Comparison of ENCODE assay signal across 23 cellular contexts in genomic region chr7:2818653-2819052, GRCh38. TPM values are rescaled to one million over a fixed set of nuclear protein-coding genes. Genes with fewer than 3 reads are reported as not detected.
DNase-seq lines count a peak whose midpoint lies in the region; ATAC-seq, FAIRE-seq and TF ChIP-seq lines count a peak whose summit lies in the region.
"Had no signal": no experiment of that assay in that cellular context is flagged by ENCODE, and none has a peak within 500 bp of the region (broad histone marks: within the 10 kb centered on the region; RNA-seq: fewer than 3 reads in every experiment).

No MANE protein-coding gene starts in this region.

- no peak for DNase-seq in H9
- no peak for DNase-seq in PC-9
- no peak for DNase-seq in smooth muscle cell (lab: John Stamatoyannopoulos, UW; ENCODE audit: unreplicated experiment)
- no peak for DNase-seq in NCI-H2081 (lab: John Stamatoyannopoulos, UW)
- no peak for DNase-seq in GM12891 (ENCODE audit: insufficient read length, low spot score)
- DNase-seq: activated CD4-positive, alpha-beta T cell treated with anti-CD3 and anti-CD28 coated beads for 4 hours; activated effector memory CD4-positive, alpha-beta T cell treated with Interleukin-2 at 50 U/mL for 16 hours; activated naive CD8-positive, alpha-beta T cell treated with anti-CD3 and anti-CD28 coated beads, Interleukin-2, amount 50 U/mL, for 24 hours; brain microvascular endothelial cell; DND-41; H7; naive B cell; NCI-H1417 treated with DMSO at 0.1 percent for 48 hours; NCI-H524; pancreas; T-helper 1 cell; tibial artery had no signal

- H2AK5ac ChIP-seq in H9 (ENCODE audit: insufficient read length, low read length): no peak overlapping the region

- H4K20me1 ChIP-seq in H9 (ENCODE audit: control insufficient read depth, insufficient read depth, insufficient read length): peaks cover 3% of the 10 kb centered on the region
- no peaks in the 10 kb centered on the region for H4K20me1 ChIP-seq in PC-9 (ENCODE audit: insufficient read depth)
- peaks cover 36% of the 10 kb centered on the region for H4K20me1 ChIP-seq in smooth muscle cell (ENCODE audit: low read depth)

- H3K79me2 ChIP-seq in H9 (ENCODE audit: insufficient read depth, low read length) (peaks cover 42% of the 10 kb centered on the region; the same call in 1 of the 2 replicates), PC-9 (ENCODE audit: low read depth) (peaks cover 93% of the 10 kb centered on the region), smooth muscle cell (ENCODE audit: low read depth) (peaks cover 75% of the 10 kb centered on the region)

- POLR2A ChIA-PET in PC-9 (lab: Charles Lee; ENCODE audit: unreplicated experiment): no interaction called here

- TF ChIP-seq POLR2A in GM12891 (IDR thresholded peaks at IDR 0.05; ENCODE audit: low read depth, low read length): no peak

- H3K36me3 ChIP-seq in PC-9 (ENCODE audit: low read depth) (no peaks in the 10 kb centered on the region), iPS-15b (ENCODE audit: control insufficient read depth, insufficient read depth, low read length) (no peaks in the 10 kb centered on the region), smooth muscle cell (ENCODE audit: low read depth) (no peaks in the 10 kb centered on the region)
- H3K36me3 ChIP-seq: brain microvascular endothelial cell, pancreas, right lobe of liver, tibial artery had no signal

- no peak overlapping the region for H3K18ac ChIP-seq in H9 (ENCODE audit: insufficient read length, low read depth, low read length)

- H2AFZ ChIP-seq in H9 (ENCODE audit: low read length): no peak overlapping the region
- H2AFZ ChIP-seq in PC-9: no peak overlapping the region
- H2AFZ ChIP-seq in smooth muscle cell (ENCODE audit: low read depth): no peak overlapping the region

- H3K4me1 Mint-ChIP-seq in H9: peaks cover 77 to 80% of the 10 kb centered on the region in 2 experiments

- H3K79me1 ChIP-seq in H9 (ENCODE audit: insufficient read depth, low read depth, low read length, poor library complexity, severe bottlenecking): peaks cover 11% of the 10 kb centered on the region

- H3K9ac ChIP-seq in H9 (ENCODE audit: extremely low read depth, insufficient read length, low read length) (no peak overlapping the region), iPS-15b (ENCODE audit: low read depth, low read length) (peak overlapping the region; percentile 14), smooth muscle cell (ENCODE audit: low read depth) (no peak overlapping the region)

- no peak overlapping the region for H3T11ph ChIP-seq in H9 (ENCODE audit: low read length)

- H2BK12ac ChIP-seq in H9 (ENCODE audit: insufficient read length, low read depth, low read length): no peak overlapping the region

- H3K27ac ChIP-seq in H9 (ENCODE audit: insufficient read length, low read depth, low read length): no peak overlapping the region
- H3K27ac ChIP-seq in PC-9: peak overlapping the region; percentile 95; the same call in 1 of the 2 replicates
- peak overlapping the region; percentile 95 for H3K27ac ChIP-seq in smooth muscle cell (ENCODE audit: low read depth)
- H3K27ac ChIP-seq: brain microvascular endothelial cell, pancreas, tibial artery had no signal

- no peak for FAIRE-seq in GM12891 (lab: Jason Lieb, UNC)
- FAIRE-seq: colon, pancreas had no signal

- no CpG with 5 or more reads among the region's 12 CpGs for WGBS in H9 (ENCODE audit: extremely low coverage, insufficient read length, low lambda C conversion rate)
- 92% methylated on average over 12 of the region's 12 CpGs for WGBS in smooth muscle cell (ENCODE audit: low lambda C conversion rate)

- no TSS peak for BruUV-seq in PC-9 (replicated peaks; lab: Mats Ljungman, UMichigan)

- H3K4me3 Mint-ChIP-seq in H9: no peak overlapping the region
- H3K4me3 Mint-ChIP-seq: activated naive CD8-positive, alpha-beta T cell treated with anti-CD3 and anti-CD28 coated beads, Interleukin-2, amount 50 U/mL, for 24 hours; endodermal cell; stimulated activated effector memory CD8-positive, alpha-beta T cell treated with anti-CD3 and anti-CD28 coated beads, Interleukin-12 subunit alpha, Interleukin-12 subunit beta, amount 100 ng/mL, for 72 hours had no signal

- CTCF ChIA-PET in PC-9 (lab: Charles Lee): no interaction called here

- H3K27me3 ChIP-seq in H9 (ENCODE audit: insufficient read depth, low read length) (no peaks in the 10 kb centered on the region), PC-9 (ENCODE audit: insufficient read depth, low read depth) (no peaks in the 10 kb centered on the region), iPS-15b (ENCODE audit: control insufficient read depth, insufficient read depth, low read length) (no peaks in the 10 kb centered on the region), smooth muscle cell (ENCODE audit: low read depth) (no peaks in the 10 kb centered on the region)
- H3K27me3 ChIP-seq: brain microvascular endothelial cell, pancreas, right lobe of liver, tibial artery had no signal

- no peak overlapping the region for H4K8ac ChIP-seq in H9 (replicated peaks; ENCODE audit: insufficient read length, low read depth, low read length)

- H3K23me2 ChIP-seq in H9 (ENCODE audit: insufficient read length, low read depth, low read length, poor library complexity, severe bottlenecking): no peaks in the 10 kb centered on the region

- no peaks in the 10 kb centered on the region for H3K9me3 ChIP-seq in H9 (ENCODE audit: control insufficient read depth, low read depth, low read length)
- H3K9me3 ChIP-seq in PC-9 (ENCODE audit: insufficient read depth, low read depth): no peaks in the 10 kb centered on the region
- H3K9me3 ChIP-seq in iPS-15b (ENCODE audit: control insufficient read depth, insufficient read depth, low read length): no peaks in the 10 kb centered on the region
- H3K9me3 ChIP-seq in smooth muscle cell (replicated peaks; ENCODE audit: low read depth): no peaks in the 10 kb centered on the region
- H3K9me3 ChIP-seq: pancreas, right lobe of liver, tibial artery had no signal

- peaks cover 41% of the 10 kb centered on the region; the same call in 1 of the 2 replicates for H3K4me1 ChIP-seq in H9 (ENCODE audit: insufficient read depth, low read length)
- peaks cover 68% of the 10 kb centered on the region for H3K4me1 ChIP-seq in PC-9 (replicated peaks; ENCODE audit: insufficient read depth)
- H3K4me1 ChIP-seq in iPS-15b (ENCODE audit: control insufficient read depth, insufficient read depth, low read length): peaks cover 53% of the 10 kb centered on the region
- peaks cover 45% of the 10 kb centered on the region for H3K4me1 ChIP-seq in smooth muscle cell (ENCODE audit: low read depth)

- H2BK15ac ChIP-seq in H9 (ENCODE audit: low read depth, low read length): no peak overlapping the region

- H2BK20ac ChIP-seq in H9 (ENCODE audit: low read depth, low read length, poor library complexity, severe bottlenecking): no peak overlapping the region

- no peak overlapping the region for H3K56ac ChIP-seq in H9 (ENCODE audit: insufficient read length, low read depth, low read length)

- no peak for ATAC-seq in HG03159 (IDR thresholded peaks at IDR 0.05; ENCODE audit: unreplicated experiment)
- ATAC-seq: pancreas had no signal

- H3K9me3 Mint-ChIP-seq in H9: no peaks in the 10 kb centered on the region
- H3K9me3 Mint-ChIP-seq: activated naive CD8-positive, alpha-beta T cell treated with anti-CD3 and anti-CD28 coated beads, Interleukin-2, amount 50 U/mL, for 24 hours; endodermal cell; naive B cell; stimulated activated effector memory CD8-positive, alpha-beta T cell treated with anti-CD3 and anti-CD28 coated beads, Interleukin-12 subunit alpha, Interleukin-12 subunit beta, amount 100 ng/mL, for 72 hours had no signal

- H2BK120ac ChIP-seq in H9 (ENCODE audit: low read depth, low read length, poor library complexity, severe bottlenecking): no peak overlapping the region

- H3K4ac ChIP-seq in H9 (ENCODE audit: low read depth, low read length): no peak overlapping the region

- no peak for TF ChIP-seq CTCF in H9 (conservative IDR thresholded peaks at IDR 0.05)
- no peak for TF ChIP-seq CTCF in PC-9 (conservative IDR thresholded peaks at IDR 0.05)
- no peak for TF ChIP-seq CTCF in smooth muscle cell (IDR thresholded peaks at IDR 0.05; ENCODE audit: borderline replicate concordance, insufficient read depth, poor library complexity, severe bottlenecking)

- H3K4me3 ChIP-seq in PC-9 (no peak overlapping the region), iPS-15b (ENCODE audit: low read depth, low read length) (no peak overlapping the region), smooth muscle cell (no peak overlapping the region)
- H3K4me3 ChIP-seq: pancreas, right lobe of liver, tibial artery had no signal

- no peaks in the 10 kb centered on the region for H3K9me2 ChIP-seq in PC-9 (ENCODE audit: insufficient read depth)

- no peaks in the 10 kb centered on the region for H3K27me3 Mint-ChIP-seq in H9 (ENCODE audit: low read depth)
- H3K27me3 Mint-ChIP-seq: activated naive CD8-positive, alpha-beta T cell treated with anti-CD3 and anti-CD28 coated beads, Interleukin-2, amount 50 U/mL, for 24 hours; naive B cell had no signal

- H4K91ac ChIP-seq in H9 (ENCODE audit: insufficient read length, low read depth, low read length): no peak overlapping the region

- H4K5ac ChIP-seq in H9 (ENCODE audit: insufficient read length, low read depth, low read length): no peak overlapping the region

- peaks cover 42% of the 10 kb centered on the region for H3F3A ChIP-seq in PC-9 (ENCODE audit: insufficient read depth, low read depth)
- peaks cover 25% of the 10 kb centered on the region for H3F3A ChIP-seq in smooth muscle cell (ENCODE audit: low read depth)

- peak overlapping the region; percentile 66 to 94 (median 93) for H3K27ac Mint-ChIP-seq in H9
- H3K27ac Mint-ChIP-seq: activated naive CD8-positive, alpha-beta T cell treated with anti-CD3 and anti-CD28 coated beads, Interleukin-2, amount 50 U/mL, for 24 hours; endodermal cell; stimulated activated effector memory CD8-positive, alpha-beta T cell treated with anti-CD3 and anti-CD28 coated beads, Interleukin-12 subunit alpha, Interleukin-12 subunit beta, amount 100 ng/mL, for 72 hours had no signal

- H2BK5ac ChIP-seq in H9 (ENCODE audit: insufficient read length, low read length): no peak overlapping the region

- H3K23ac ChIP-seq in H9 (ENCODE audit: insufficient read length, low read depth, low read length): no peak overlapping the region

- peaks cover 2 to 12% (median 9%) of the 10 kb centered on the region in 3 experiments; a peak in 6 of 7 replicates for H3K36me3 Mint-ChIP-seq in H9 (ENCODE audit: insufficient read depth in 1 of 3, low read depth in 3 of 3)
- H3K36me3 Mint-ChIP-seq: stimulated activated effector memory CD8-positive, alpha-beta T cell treated with anti-CD3 and anti-CD28 coated beads, Interleukin-12 subunit alpha, Interleukin-12 subunit beta, amount 100 ng/mL, for 72 hours had no signal

- peak overlapping the region; percentile 6; the same call in 1 of the 2 replicates for H3K14ac ChIP-seq in H9 (ENCODE audit: insufficient read depth, low read length)

- intact Hi-C loops in PC-9 (cut with micrococcal nuclease; ENCODE audit: unreplicated experiment): no loop called here

- H3K4me2 ChIP-seq in H9 (ENCODE audit: insufficient read depth, insufficient read length, low read length) (no peak overlapping the region), PC-9 (no peak overlapping the region; the same call in 1 of the 2 replicates), smooth muscle cell (no peak overlapping the region)

RNA-seq across cellular contexts. Expression of gene GNA12, which starts 25.5 kb away (rescaled TPM):
- total RNA-seq in H9 (2021) (60.2 and 63.1 TPM in 2 replicates), PC-9 (2021) (50.8 and 51.7 TPM in 2 replicates), smooth muscle cell (20.3 and 32.9 TPM in 2 replicates)
- 34.7 and 41.2 TPM in 2 replicates for polyA plus RNA-seq in smooth muscle cell
- 17.9 TPM for polyA plus RNA-seq in GM12891 (2012; ENCODE audit: low read depth, missing spikeins)
